In the genomic region with DNA sequence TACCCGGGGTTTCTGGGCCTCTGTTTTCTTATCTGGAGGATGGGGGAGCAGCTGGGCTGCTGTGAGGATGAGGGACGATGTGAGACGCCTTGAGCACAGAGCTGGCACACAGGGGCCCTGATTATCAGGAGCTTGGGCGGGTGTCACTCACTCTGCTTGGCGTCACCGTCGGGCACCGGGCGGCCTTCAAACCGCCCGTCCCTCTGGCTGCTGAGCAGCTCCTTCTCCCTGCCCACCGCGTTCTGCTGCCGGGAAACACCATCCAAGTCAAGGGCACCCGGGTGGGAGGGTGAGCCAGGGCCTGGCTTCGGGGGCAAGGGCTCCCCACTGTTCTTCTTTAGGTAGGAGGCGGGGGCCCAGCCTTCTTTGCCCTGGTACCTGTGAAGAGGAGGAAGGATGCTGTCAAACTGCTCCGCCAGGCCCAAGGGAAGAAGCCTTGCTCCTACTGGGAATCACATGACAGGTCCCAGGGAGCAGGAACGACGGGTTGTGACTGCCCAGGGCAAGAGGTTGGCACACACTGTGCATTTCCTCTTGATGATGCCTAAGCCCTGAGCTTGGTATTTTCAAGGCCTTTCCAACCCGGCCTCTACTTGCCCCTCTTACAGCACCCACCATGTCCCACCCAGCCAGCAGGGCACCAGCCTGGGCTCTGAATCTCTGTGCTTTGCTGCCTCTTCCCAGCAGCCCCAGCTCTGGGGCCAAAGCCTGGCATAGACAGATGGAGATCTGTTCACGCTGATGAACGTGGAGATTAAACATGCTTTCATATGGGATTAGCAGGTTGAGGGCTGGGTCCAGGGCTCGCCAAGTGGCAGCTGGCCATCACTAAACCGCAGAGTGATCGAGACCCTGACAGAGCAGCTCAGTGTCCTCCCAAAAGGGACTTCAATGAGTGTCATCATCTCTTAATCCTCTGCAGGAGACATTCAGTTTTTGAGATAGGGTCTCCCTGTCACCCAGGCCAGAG, we compare ENCODE assay signal across 20 cellular contexts.
DNase-seq lines count a peak whose midpoint lies in the region; ATAC-seq, FAIRE-seq and TF ChIP-seq lines count a peak whose summit lies in the region.
"Had no signal": no experiment of that assay in that cellular context is flagged by ENCODE, and none has a peak within 500 bp of the region (broad histone marks: within the 10 kb centered on the region; RNA-seq: fewer than 3 reads in every experiment).

No MANE protein-coding gene starts in this region.

- no peak overlapping the region for H2BK12ac ChIP-seq in neuronal stem cell (ENCODE audit: low read length)

- H3K4me3 ChIP-seq in neuronal stem cell (ENCODE audit: low read length in 2 of 2): no peak overlapping the region
- H3K4me3 ChIP-seq in left ventricle myocardium inferior: no peak overlapping the region
- no peak overlapping the region for H3K4me3 ChIP-seq in endodermal cell (ENCODE audit: low read length)
- H3K4me3 ChIP-seq: A549; BLaER1 treated with 17β-estradiol and CSF1 and Interleukin-3, amounts not matched to agents 10 nM and 100 nM; Peyer's patch had no signal

- ATAC-seq in HG02763 (IDR thresholded peaks at IDR 0.05; ENCODE audit: unreplicated experiment): no peak
- ATAC-seq: A549; CD8-positive, alpha-beta T cell; HCT116 had no signal

- TF ChIP-seq CTCF in D721Med (IDR thresholded peaks at IDR 0.05; ENCODE audit: insufficient read depth, missing control alignments) (no peak), left ventricle myocardium inferior (IDR thresholded peaks at IDR 0.05; ENCODE audit: borderline replicate concordance) (no peak), endodermal cell (conservative IDR thresholded peaks at IDR 0.05) (no peak)

- H3K36me3 Mint-ChIP-seq in endodermal cell (ENCODE audit: low read depth): peaks cover 81% of the 10 kb centered on the region
- H3K36me3 Mint-ChIP-seq: CD8-positive, alpha-beta T cell had no signal

- no peak overlapping the region for H2AFZ ChIP-seq in neuronal stem cell (ENCODE audit: low read length)

- no peak overlapping the region for H4K91ac ChIP-seq in neuronal stem cell (ENCODE audit: low read depth, low read length, poor library complexity)

- no peak overlapping the region for H3K4me3 Mint-ChIP-seq in endodermal cell
- H3K4me3 Mint-ChIP-seq: CD8-positive, alpha-beta T cell had no signal

- no CpG with 5 or more reads among the region's 26 CpGs for WGBS in neuronal stem cell (ENCODE audit: extremely low coverage in 2 of 2, insufficient read length in 2 of 2, insufficient replicate concordance in 1 of 2), 2 donors
- 96 to 98% methylated on average over 19 to 26 of the region's 26 CpGs for WGBS in endodermal cell (ENCODE audit: insufficient coverage in 1 of 2, insufficient read length in 1 of 2), 2 experiments

- no peak overlapping the region for H3K4me2 ChIP-seq in neuronal stem cell (ENCODE audit: insufficient read depth, low read length, poor library complexity, severe bottlenecking)
- H3K4me2 ChIP-seq: A549; BLaER1 treated with 17β-estradiol and CSF1 and Interleukin-3, amounts not matched to agents 10 nM and 100 nM had no signal

- no peaks in the 10 kb centered on the region for H3K79me1 ChIP-seq in neuronal stem cell (ENCODE audit: low read depth, low read length)

- intact Hi-C loops in left ventricle myocardium inferior (cut with micrococcal nuclease): no loop called here

- H3K4me1 ChIP-seq in neuronal stem cell (ENCODE audit: control insufficient read depth in 2 of 2, insufficient read depth in 1 of 2, low read depth in 1 of 2, low read length in 2 of 2) (no peaks in the 10 kb centered on the region), left ventricle myocardium inferior (no peaks in the 10 kb centered on the region), endodermal cell (ENCODE audit: control insufficient read depth, insufficient read depth, low read length) (no peaks in the 10 kb centered on the region)
- H3K4me1 ChIP-seq: A549, Peyer's patch had no signal

- H2BK120ac ChIP-seq in neuronal stem cell (ENCODE audit: low read depth, low read length): no peak overlapping the region

- H3K27me3 ChIP-seq in neuronal stem cell (ENCODE audit: control insufficient read depth in 3 of 3, insufficient read depth in 3 of 3, low read depth in 1 of 3, low read length in 3 of 3): no peaks in the 10 kb centered on the region
- no peaks in the 10 kb centered on the region for H3K27me3 ChIP-seq in left ventricle myocardium inferior (ENCODE audit: low read depth)
- H3K27me3 ChIP-seq in endodermal cell (ENCODE audit: control insufficient read depth, insufficient read depth, low read length, poor library complexity, severe bottlenecking): no peaks in the 10 kb centered on the region
- H3K27me3 ChIP-seq: BLaER1 treated with 17β-estradiol and CSF1 and Interleukin-3, amounts not matched to agents 10 nM and 100 nM; Peyer's patch had no signal

- H2AK5ac ChIP-seq in neuronal stem cell (ENCODE audit: low read depth, low read length): no peak overlapping the region

- H3K23ac ChIP-seq in neuronal stem cell (ENCODE audit: low read depth, low read length, poor library complexity): peak overlapping the region; percentile 45

- no peak overlapping the region for H3K4ac ChIP-seq in neuronal stem cell (ENCODE audit: low read length)

- H3K27me3 Mint-ChIP-seq in endodermal cell (ENCODE audit: insufficient read depth): no peaks in the 10 kb centered on the region

- no peak overlapping the region for H2BK15ac ChIP-seq in neuronal stem cell (ENCODE audit: low read length)

- no peaks in the 10 kb centered on the region for H3K9me3 Mint-ChIP-seq in endodermal cell
- H3K9me3 Mint-ChIP-seq: CD8-positive, alpha-beta T cell had no signal

- TF ChIP-seq POLR2A in erythroblast (IDR thresholded peaks at IDR 0.05; ENCODE audit: low read length): no peak

- no peak overlapping the region for H3K18ac ChIP-seq in neuronal stem cell (ENCODE audit: low read length)

- H3K27ac ChIP-seq in neuronal stem cell (replicated peaks; ENCODE audit: low read length) (no peak overlapping the region), left ventricle myocardium inferior (replicated peaks) (no peak overlapping the region), endodermal cell (ENCODE audit: low read depth, low read length) (no peak overlapping the region)
- H3K27ac ChIP-seq: A549; BLaER1 treated with 17β-estradiol and CSF1 and Interleukin-3, amounts not matched to agents 10 nM and 100 nM; Peyer's patch had no signal

- H3K14ac ChIP-seq in neuronal stem cell (ENCODE audit: low read length): no peak overlapping the region

- H3K36me3 ChIP-seq in neuronal stem cell (replicated peaks in 1 of 2; ENCODE audit: control insufficient read depth in 2 of 2, insufficient read depth in 2 of 2, low read length in 2 of 2) (peaks cover 64 to 99% of the 10 kb centered on the region in 2 donors), left ventricle myocardium inferior (peaks cover 51% of the 10 kb centered on the region), endodermal cell (ENCODE audit: control insufficient read depth, insufficient read depth, low read length) (peaks cover 88% of the 10 kb centered on the region)

- FAIRE-seq in D721Med (lab: Jason Lieb, UNC): no peak
- FAIRE-seq: A549, GM19239 had no signal

- H3K9me3 ChIP-seq in neuronal stem cell (replicated peaks in 1 of 2; ENCODE audit: control insufficient read depth in 2 of 2, insufficient read depth in 1 of 2, low read depth in 1 of 2, low read length in 2 of 2) (no peaks in the 10 kb centered on the region), left ventricle myocardium inferior (replicated peaks) (no peaks in the 10 kb centered on the region), endodermal cell (ENCODE audit: control insufficient read depth, low read length) (no peaks in the 10 kb centered on the region)
- H3K9me3 ChIP-seq: A549, Peyer's patch had no signal

- H3K4me1 Mint-ChIP-seq in endodermal cell: no peaks in the 10 kb centered on the region

- no peak overlapping the region for H4K8ac ChIP-seq in neuronal stem cell (ENCODE audit: low read depth, low read length)

- H3K9ac ChIP-seq in neuronal stem cell (ENCODE audit: low read depth, low read length, poor library complexity): no peak overlapping the region
- no peak overlapping the region for H3K9ac ChIP-seq in endodermal cell (ENCODE audit: extremely low read depth, low read length, poor library complexity, severe bottlenecking)
- H3K9ac ChIP-seq: BLaER1 treated with 17β-estradiol and CSF1 and Interleukin-3, amounts not matched to agents 10 nM and 100 nM had no signal

- DNase-seq in D721Med (ENCODE audit: insufficient read length, low spot score): peak; percentile 62
- peak; percentile 90 to 97 for DNase-seq in NCI-H524 (lab: John Stamatoyannopoulos, UW)
- DNase-seq in cerebellar cortex (ENCODE audit: low spot score): peak; percentile 40
- no peak for DNase-seq in neuronal stem cell (ENCODE audit: low spot score)
- no peak for DNase-seq in left ventricle myocardium inferior
- DNase-seq in erythroblast (lab: John Stamatoyannopoulos, UW): no peak
- no peak for DNase-seq in endodermal cell
- DNase-seq: CD8-positive, alpha-beta T cell; DND-41; GDM1; NCI-H1105 treated with DMSO at 0.1 percent for 48 hours; NCI-H187 treated with DMSO at 0.1 percent for 48 hours; NCI-H345; NCI-H526 treated with DMSO at 0.1 percent for 48 hours; Peyer's patch had no signal

- no peak overlapping the region for H2BK5ac ChIP-seq in neuronal stem cell (ENCODE audit: low read length)

- no peak overlapping the region for H3K27ac Mint-ChIP-seq in endodermal cell
- H3K27ac Mint-ChIP-seq: CD8-positive, alpha-beta T cell had no signal

Comparison
In these comparisons a context has a peak if more than half of its experiments do, and no peak if none do; other contexts are left out.
1. DNase-seq: peak in D721Med (single experiment), NCI-H524 (2 of 2) and cerebellar cortex (single experiment); none in neuronal stem cell (single experiment), left ventricle myocardium inferior (single experiment), erythroblast (0 of 2) and endodermal cell (single experiment).